1 cellular context compared by ENCODE assay signal in genomic region chr16:72064361-72064894, GRCh38.
TF ChIP-seq lines count a peak whose summit lies in the region.

No MANE protein-coding gene starts in this region.

TF ChIP-seq in HepG2, 621 proteins besides CTCF, POLR2A, EP300 and RAD21 (continued from another document):
- TF ChIP-seq AFF4 (CRISPR knock-in tag; IDR thresholded peaks at IDR 0.05) (no peak), RBM39 (IDR thresholded peaks at IDR 0.05; ENCODE audit: low read depth, low read length, poor library complexity, severe bottlenecking) (no peak), ZSCAN12 (CRISPR knock-in tag; IDR thresholded peaks at IDR 0.05) (no peak), SP1 (IDR thresholded peaks at IDR 0.05) (no peak), SP1 (CRISPR knock-in tag; IDR thresholded peaks at IDR 0.05) (no peak), KLF15 (CRISPR knock-in tag; IDR thresholded peaks at IDR 0.05; ENCODE audit: borderline replicate concordance) (no peak), PBX3 (CRISPR knock-in tag; IDR thresholded peaks at IDR 0.05; ENCODE audit: borderline replicate concordance) (no peak), ZSCAN31 (CRISPR knock-in tag; IDR thresholded peaks at IDR 0.05; ENCODE audit: low read depth) (no peak), ARHGAP35 (CRISPR knock-in tag; IDR thresholded peaks at IDR 0.05; ENCODE audit: borderline replicate concordance) (no peak), ZNF710 (CRISPR knock-in tag; IDR thresholded peaks at IDR 0.05; ENCODE audit: borderline replicate concordance) (no peak), ZNF205 (CRISPR knock-in tag; IDR thresholded peaks at IDR 0.05) (no peak), DZIP1 (CRISPR knock-in tag; IDR thresholded peaks at IDR 0.05) (no peak), HIVEP1 (CRISPR knock-in tag; IDR thresholded peaks at IDR 0.05) (no peak), HCFC1 (IDR thresholded peaks at IDR 0.05; ENCODE audit: low read depth, low read length) (no peak), ZNF672 (CRISPR knock-in tag; IDR thresholded peaks at IDR 0.05) (no peak), MTERF4 (CRISPR knock-in tag; IDR thresholded peaks at IDR 0.05) (no peak), RBM22 (optimal IDR thresholded peaks at IDR 0.05; ENCODE audit: low read length) (peak; percentile 52), EZH2 (conservative IDR thresholded peaks at IDR 0.05; ENCODE audit: low read depth, low read length) (no peak), ATF7 (IDR thresholded peaks at IDR 0.05) (no peak), ATF7 (CRISPR knock-in tag; IDR thresholded peaks at IDR 0.05) (no peak), NR0B2 (CRISPR knock-in tag; IDR thresholded peaks at IDR 0.05) (no peak), TAF15 (IDR thresholded peaks at IDR 0.05; ENCODE audit: low read depth, low read length, poor library complexity, severe bottlenecking) (no peak), JUNB (CRISPR knock-in tag; IDR thresholded peaks at IDR 0.05; ENCODE audit: borderline replicate concordance) (no peak), ZBTB33 (CRISPR knock-in tag; IDR thresholded peaks at IDR 0.05) (peak; percentile 11; the same call in 1 of the 2 replicates), SRSF4 (IDR thresholded peaks at IDR 0.05; ENCODE audit: low read depth, low read length, poor library complexity, severe bottlenecking) (no peak), ZNF615 (CRISPR knock-in tag; IDR thresholded peaks at IDR 0.05; ENCODE audit: borderline replicate concordance) (0 out of 2 replicates have a peak, but pooled peaks have one; percentile 54), ZNF766 (CRISPR knock-in tag; IDR thresholded peaks at IDR 0.05; ENCODE audit: borderline replicate concordance) (no peak), ZNF225 (CRISPR knock-in tag; IDR thresholded peaks at IDR 0.05) (no peak), ZBTB3 (CRISPR knock-in tag; IDR thresholded peaks at IDR 0.05; ENCODE audit: borderline replicate concordance, low read depth) (no peak), ZNF547 (CRISPR knock-in tag; IDR thresholded peaks at IDR 0.05) (no peak), ZNF562 (CRISPR knock-in tag; IDR thresholded peaks at IDR 0.05; ENCODE audit: borderline replicate concordance) (peak; percentile 88; the same call in 1 of the 2 replicates), TEAD3 (CRISPR knock-in tag; optimal IDR thresholded peaks at IDR 0.05; ENCODE audit: borderline replicate concordance) (peak; percentile 32), ZNF335 (CRISPR knock-in tag; IDR thresholded peaks at IDR 0.05) (no peak), KDM3A (CRISPR knock-in tag; IDR thresholded peaks at IDR 0.05; ENCODE audit: low read depth) (no peak), SMAD9 (CRISPR knock-in tag; IDR thresholded peaks at IDR 0.05) (no peak), MTF1 (CRISPR knock-in tag; IDR thresholded peaks at IDR 0.05) (no peak), PHF20 (CRISPR knock-in tag; IDR thresholded peaks at IDR 0.05) (no peak), ZZZ3 (CRISPR knock-in tag; IDR thresholded peaks at IDR 0.05; ENCODE audit: borderline replicate concordance) (no peak), ELF3 (CRISPR knock-in tag; IDR thresholded peaks at IDR 0.05) (no peak), MAFF (IDR thresholded peaks at IDR 0.05; ENCODE audit: low read depth, low read length) (no peak), PREB (CRISPR knock-in tag; IDR thresholded peaks at IDR 0.05) (no peak), SP2 (CRISPR knock-in tag; IDR thresholded peaks at IDR 0.05) (no peak), ZNF446 (CRISPR knock-in tag; IDR thresholded peaks at IDR 0.05) (no peak), ZNF138 (CRISPR knock-in tag; IDR thresholded peaks at IDR 0.05; ENCODE audit: low read depth) (no peak), ZNF354B (CRISPR knock-in tag; IDR thresholded peaks at IDR 0.05) (no peak), CAMTA2 (CRISPR knock-in tag; IDR thresholded peaks at IDR 0.05; ENCODE audit: borderline replicate concordance) (no peak), RELA (CRISPR knock-in tag; IDR thresholded peaks at IDR 0.05) (no peak), ZC3H4 (CRISPR knock-in tag; IDR thresholded peaks at IDR 0.05; ENCODE audit: borderline replicate concordance) (peak; percentile 59; the same call in 1 of the 2 replicates), POLR2G (IDR thresholded peaks at IDR 0.05; ENCODE audit: low read depth, low read length) (no peak), AGO1 (IDR thresholded peaks at IDR 0.05; ENCODE audit: low read depth, low read length, poor library complexity, severe bottlenecking) (no peak), TOPORS (CRISPR knock-in tag; IDR thresholded peaks at IDR 0.05) (no peak), BRF2 (CRISPR knock-in tag; IDR thresholded peaks at IDR 0.05) (no peak)
